In genomic region chr16:85844786-85845185, GRCh38 we compare ENCODE assay signal across 1 cellular context.
TF ChIP-seq lines count a peak whose summit lies in the region.

No MANE protein-coding gene starts in this region.

TF ChIP-seq in HepG2, 621 proteins besides CTCF, POLR2A, EP300 and RAD21 (continued from another document and continues in another):
- TF ChIP-seq GMEB2 (CRISPR knock-in tag; IDR thresholded peaks at IDR 0.05; ENCODE audit: low read depth) (no peak), KLF13 (CRISPR knock-in tag; IDR thresholded peaks at IDR 0.05) (no peak), TEAD3 (CRISPR knock-in tag; optimal IDR thresholded peaks at IDR 0.05; ENCODE audit: borderline replicate concordance) (no peak), ZNF407 (CRISPR knock-in tag; IDR thresholded peaks at IDR 0.05; ENCODE audit: not compliant biosample characterization) (no peak), DDIT3 (CRISPR knock-in tag; IDR thresholded peaks at IDR 0.05) (no peak), IRF1 (CRISPR knock-in tag; IDR thresholded peaks at IDR 0.05; ENCODE audit: low read depth) (no peak), FOXP1 (IDR thresholded peaks at IDR 0.05) (no peak), FOXP1 (CRISPR knock-in tag; IDR thresholded peaks at IDR 0.05) (peak; percentile 73), DZIP1 (CRISPR knock-in tag; IDR thresholded peaks at IDR 0.05) (no peak), ZNF546 (CRISPR knock-in tag; conservative IDR thresholded peaks at IDR 0.05) (no peak), ZNF652 (CRISPR knock-in tag; IDR thresholded peaks at IDR 0.05; ENCODE audit: borderline replicate concordance, low read depth) (peak; percentile 50; the same call in 1 of the 2 replicates), TERF1 (CRISPR knock-in tag; IDR thresholded peaks at IDR 0.05) (no peak), ZMAT3 (CRISPR knock-in tag; conservative IDR thresholded peaks at IDR 0.05) (0 out of 2 replicates have a peak, but pooled peaks have one; percentile 33), ZNF501 (CRISPR knock-in tag; IDR thresholded peaks at IDR 0.05) (peak; percentile 74), MED8 (CRISPR knock-in tag; IDR thresholded peaks at IDR 0.05; ENCODE audit: insufficient replicate concordance) (no peak), SMARCE1 (IDR thresholded peaks at IDR 0.05; ENCODE audit: borderline replicate concordance) (no peak), CHD4 (IDR thresholded peaks at IDR 0.05; ENCODE audit: borderline replicate concordance, low read length) (no peak), PHF5A (CRISPR knock-in tag; IDR thresholded peaks at IDR 0.05; ENCODE audit: low read depth, unreplicated experiment) (no peak), ZNF740 (CRISPR knock-in tag; IDR thresholded peaks at IDR 0.05) (no peak), RFX1 (IDR thresholded peaks at IDR 0.05) (no peak), ZNF749 (CRISPR knock-in tag; IDR thresholded peaks at IDR 0.05; ENCODE audit: borderline replicate concordance) (no peak), ZNF687 (CRISPR knock-in tag; IDR thresholded peaks at IDR 0.05) (no peak), KAT8 (CRISPR knock-in tag; IDR thresholded peaks at IDR 0.05) (peak; percentile 38; the same call in 1 of the 2 replicates), ZNF572 (CRISPR knock-in tag; IDR thresholded peaks at IDR 0.05) (no peak), U2AF2 (IDR thresholded peaks at IDR 0.05; ENCODE audit: low read depth, low read length) (no peak), ZNF746 (CRISPR knock-in tag; IDR thresholded peaks at IDR 0.05) (peak; percentile 50; the same call in 1 of the 2 replicates), ZNF609 (CRISPR knock-in tag; IDR thresholded peaks at IDR 0.05; ENCODE audit: borderline replicate concordance) (no peak; the same call in 1 of the 2 replicates), HNF4G (IDR thresholded peaks at IDR 0.05; ENCODE audit: borderline replicate concordance, low read depth, low read length) (no peak), HNF4G (CRISPR knock-in tag; IDR thresholded peaks at IDR 0.05; ENCODE audit: borderline replicate concordance, low read depth) (no peak), ATM (IDR thresholded peaks at IDR 0.05; ENCODE audit: borderline replicate concordance) (no peak)
